11 cellular contexts compared by ENCODE assay signal in the genomic region with DNA sequence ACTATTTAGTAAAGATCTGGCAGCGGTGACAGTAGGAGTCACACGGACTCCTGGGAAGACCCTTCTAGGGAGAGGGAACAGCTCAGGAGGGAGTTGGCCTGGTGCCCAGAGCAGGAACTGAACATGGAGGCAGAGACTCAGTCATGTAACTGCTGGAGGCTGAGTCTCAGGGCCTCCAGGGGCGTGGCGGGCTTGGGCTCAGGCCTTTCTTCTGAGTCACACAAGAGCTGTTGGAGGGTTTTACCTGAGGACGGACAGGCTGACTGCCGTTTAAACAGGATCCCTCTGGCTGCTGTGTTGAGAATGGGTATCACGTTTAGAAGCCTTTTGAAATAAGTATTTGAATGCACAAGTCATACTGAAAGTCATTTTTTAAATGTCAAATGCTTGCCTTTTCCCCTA. TPM values are rescaled to one million over a fixed set of nuclear protein-coding genes. Genes with fewer than 3 reads are reported as not detected.
DNase-seq lines count a peak whose midpoint lies in the region; ATAC-seq and TF ChIP-seq lines count a peak whose summit lies in the region.
"Had no signal": no experiment of that assay in that cellular context is flagged by ENCODE, and none has a peak within 500 bp of the region (broad histone marks: within the 10 kb centered on the region; RNA-seq: fewer than 3 reads in every experiment).

No MANE protein-coding gene starts in this region.

- intact Hi-C loops in psoas muscle (cut with DNase I), result no loop called here

- H3K27ac Mint-ChIP-seq in mesothelial cell of epicardium (peak overlapping the region; percentile 74), progenitor cell of endocrine pancreas (no peak overlapping the region)
- H3K27ac Mint-ChIP-seq: activated naive CD8-positive, alpha-beta T cell treated with anti-CD3 and anti-CD28 coated beads, Interleukin-2, amount 10 ng/mL, durations not matched to agents 7 days and 5 days; naive thymus-derived CD4-positive, alpha-beta T cell; T-helper 1 cell treated with Interleukin-12 subunit alpha and Interleukin-12 subunit beta and Interleukin-4 antibody, amounts not matched to agents 30 μg/mL and 1 μg/mL, for 36 hours had no signal

- no peaks in the 10 kb centered on the region for H3K4me1 ChIP-seq in psoas muscle

- H3K4me1 Mint-ChIP-seq in mesothelial cell of epicardium (peaks cover 34% of the 10 kb centered on the region), progenitor cell of endocrine pancreas (ENCODE audit: low read depth) (peaks cover 54% of the 10 kb centered on the region)

- no peaks in the 10 kb centered on the region for H3K9me3 ChIP-seq in psoas muscle

- no peak overlapping the region for H3K27ac ChIP-seq in psoas muscle

- H3K27me3 Mint-ChIP-seq in mesothelial cell of epicardium (ENCODE audit: low read depth) (peaks cover 1% of the 10 kb centered on the region), progenitor cell of endocrine pancreas (peaks cover 7% of the 10 kb centered on the region)

- H3K9me3 Mint-ChIP-seq in mesothelial cell of epicardium (no peaks in the 10 kb centered on the region), progenitor cell of endocrine pancreas (ENCODE audit: low read depth) (peaks cover 2% of the 10 kb centered on the region)
- H3K9me3 Mint-ChIP-seq: activated naive CD8-positive, alpha-beta T cell treated with anti-CD3 and anti-CD28 coated beads, Interleukin-2, amount 10 ng/mL, durations not matched to agents 7 days and 5 days; T-helper 1 cell treated with Interleukin-12 subunit alpha and Interleukin-12 subunit beta and Interleukin-4 antibody, amounts not matched to agents 30 μg/mL and 1 μg/mL, for 36 hours had no signal

- no peaks in the 10 kb centered on the region for H3K36me3 ChIP-seq in psoas muscle (ENCODE audit: insufficient read depth in 1 of 2, low read depth in 1 of 2)

- H3K4me3 ChIP-seq in psoas muscle, result no peak overlapping the region

- DNase-seq in NCI-H510A treated with DMSO at 0.1 percent for 48 hours (lab: John Stamatoyannopoulos, UW) (peak; percentile 42), NCI-H510A (lab: John Stamatoyannopoulos, UW) (no peak), T1000 (lab: John Stamatoyannopoulos, UW) (peak; percentile 35), mesothelial cell of epicardium (ENCODE audit: low spot score in 2 of 2, unreplicated experiment in 2 of 2) (peak; percentile 51 to 77), psoas muscle (no peak), progenitor cell of endocrine pancreas (ENCODE audit: low spot score, unreplicated experiment) (no peak)
- DNase-seq: activated naive CD8-positive, alpha-beta T cell treated with anti-CD3 and anti-CD28 coated beads, Interleukin-2, amount 10 ng/mL, durations not matched to agents 7 days and 5 days; naive thymus-derived CD4-positive, alpha-beta T cell had no signal

- H3K36me3 Mint-ChIP-seq in mesothelial cell of epicardium, result no peaks in the 10 kb centered on the region
- no peaks in the 10 kb centered on the region for H3K36me3 Mint-ChIP-seq in progenitor cell of endocrine pancreas (ENCODE audit: insufficient read depth)
- H3K36me3 Mint-ChIP-seq: activated naive CD8-positive, alpha-beta T cell treated with anti-CD3 and anti-CD28 coated beads, Interleukin-2, amount 10 ng/mL, durations not matched to agents 7 days and 5 days; naive thymus-derived CD4-positive, alpha-beta T cell had no signal

- H3K27me3 ChIP-seq in psoas muscle (ENCODE audit: insufficient read depth in 3 of 3, low read length in 2 of 3), result no peaks in the 10 kb centered on the region

- WGBS in psoas muscle, 3 donors, result 75 to 82% (median 76%) methylated on average over 7 of the region's 7 CpGs

- ATAC-seq in HG02870 (IDR thresholded peaks at IDR 0.05; ENCODE audit: unreplicated experiment), result peak; percentile 78
- ATAC-seq in GM21717 (IDR thresholded peaks at IDR 0.05; ENCODE audit: unreplicated experiment), result no peak
- ATAC-seq in psoas muscle, result no peak
- ATAC-seq: naive thymus-derived CD4-positive, alpha-beta T cell had no signal

- no peak for TF ChIP-seq CTCF in mesothelial cell of epicardium (IDR thresholded peaks at IDR 0.05; ENCODE audit: unreplicated experiment)
- no peak for TF ChIP-seq CTCF in psoas muscle (IDR thresholded peaks at IDR 0.05)
- TF ChIP-seq CTCF in progenitor cell of endocrine pancreas (IDR thresholded peaks at IDR 0.05; ENCODE audit: unreplicated experiment), result no peak

- H3K4me3 Mint-ChIP-seq in mesothelial cell of epicardium, result peak overlapping the region; percentile 0
- H3K4me3 Mint-ChIP-seq in progenitor cell of endocrine pancreas (ENCODE audit: low read depth), result no peak overlapping the region
- H3K4me3 Mint-ChIP-seq: activated naive CD8-positive, alpha-beta T cell treated with anti-CD3 and anti-CD28 coated beads, Interleukin-2, amount 10 ng/mL, durations not matched to agents 7 days and 5 days; naive thymus-derived CD4-positive, alpha-beta T cell; T-helper 1 cell treated with Interleukin-12 subunit alpha and Interleukin-12 subunit beta and Interleukin-4 antibody, amounts not matched to agents 30 μg/mL and 1 μg/mL, for 36 hours had no signal

RNA-seq across cellular contexts. Expression of gene ETS2, which starts 7.2 kb away (rescaled TPM):
- 29.6 to 32.5 TPM (median 30.5 TPM) in 3 replicates for total RNA-seq in mesothelial cell of epicardium
- total RNA-seq in psoas muscle, result 100 to 1,000 TPM in 1 of 4 donors, 10 to 100 TPM in 3; 37.0 to 494 (median 96.6) TPM
- 100 to 1,000 TPM in 1 of 3 donors, 10 to 100 TPM in 2; 43.4 to 115 (median 57.8) TPM for polyA plus RNA-seq in psoas muscle
- total RNA-seq in progenitor cell of endocrine pancreas, result 43.9 and 48.9 TPM in 2 replicates

Comparison
In these comparisons a context has a peak if more than half of its experiments do, and no peak if none do; other contexts are left out.
1. DNase-seq: peak in NCI-H510A treated with DMSO at 0.1 percent for 48 hours (single experiment), T1000 (single experiment) and mesothelial cell of epicardium (2 of 2); none in NCI-H510A (single experiment), psoas muscle (0 of 2) and progenitor cell of endocrine pancreas (single experiment).